26 cellular contexts compared by ENCODE assay signal in genomic region chr3:14538451-14539088, GRCh38. TPM values are rescaled to one million over a fixed set of nuclear protein-coding genes. Genes with fewer than 3 reads are reported as not detected.
A peak's percentile ranks its signal among the peaks of the same experiment; 100 is the strongest.
DNase-seq lines count a peak whose midpoint lies in the region; ATAC-seq and TF ChIP-seq lines count a peak whose summit lies in the region.
"Had no signal": no experiment of that assay in that cellular context is flagged by ENCODE, and none has a peak within 500 bp of the region (broad histone marks: within the 10 kb centered on the region; RNA-seq: fewer than 3 reads in every experiment).

No MANE protein-coding gene starts in this region.

- TF ChIP-seq POLR2A in HCT116 (IDR thresholded peaks at IDR 0.05; ENCODE audit: borderline replicate concordance, extremely low read depth, insufficient read depth, insufficient read length), result no peak
- TF ChIP-seq POLR2A in sigmoid colon (IDR thresholded peaks at IDR 0.05), result no peak
- TF ChIP-seq POLR2A in Peyer's patch (IDR thresholded peaks at IDR 0.05), result no peak

- WGBS in sigmoid colon, 2 donors, result 72 to 82% methylated on average over 3 of the region's 3 CpGs

- TF ChIP-seq CTCF in HCT116 (IDR thresholded peaks at IDR 0.05 in 2 of 3, conservative IDR thresholded peaks at IDR 0.05 in 1 of 3; ENCODE audit: borderline replicate concordance in 1 of 3, insufficient read depth in 1 of 3, low read depth in 2 of 3, low read length in 2 of 3), result no peak
- TF ChIP-seq CTCF in right atrium auricular region (IDR thresholded peaks at IDR 0.05), result no peak
- TF ChIP-seq CTCF in sigmoid colon (IDR thresholded peaks at IDR 0.05), result no peak
- TF ChIP-seq CTCF in OCI-LY7 (conservative IDR thresholded peaks at IDR 0.05; ENCODE audit: low read length), result no peak
- no peak for TF ChIP-seq CTCF in Peyer's patch (IDR thresholded peaks at IDR 0.05)
- no peak for TF ChIP-seq CTCF in Calu3 (IDR thresholded peaks at IDR 0.05; ENCODE audit: unreplicated experiment)

- peaks cover 0 to 6% of the 10 kb centered on the region in 2 experiments; a peak in 1 of 4 replicates for H3K4me1 ChIP-seq in HCT116 (ENCODE audit: control insufficient read depth in 1 of 2, insufficient read depth in 2 of 2, low read length in 2 of 2)
- peaks cover 0 to 49% of the 10 kb centered on the region in 2 donors for H3K4me1 ChIP-seq in right atrium auricular region
- no peaks in the 10 kb centered on the region for H3K4me1 ChIP-seq in sigmoid colon
- H3K4me1 ChIP-seq in OCI-LY7 (ENCODE audit: insufficient read depth, low read length, poor library complexity, severe bottlenecking), result no peaks in the 10 kb centered on the region
- H3K4me1 ChIP-seq in Peyer's patch, result no peaks in the 10 kb centered on the region
- H3K4me1 ChIP-seq: BE2C, Caco-2 had no signal

- H3K4me3 ChIP-seq in HCT116 (replicated peaks in 1 of 2; ENCODE audit: low read depth in 1 of 2, low read length in 2 of 2) (no peak overlapping the region), right atrium auricular region (peak overlapping the region; percentile 53 to 55), sigmoid colon (no peak overlapping the region), OCI-LY7 (ENCODE audit: low read depth, low read length, poor library complexity, severe bottlenecking) (no peak overlapping the region), Peyer's patch (no peak overlapping the region)
- H3K4me3 ChIP-seq: GM12878, GM23248, MG63, PC-9 had no signal

- H3K4me1 Mint-ChIP-seq in Calu3 (ENCODE audit: low read depth, unreplicated experiment), result no peaks in the 10 kb centered on the region

- no peak for ATAC-seq in HCT116

- H3K27me3 ChIP-seq in HCT116 (ENCODE audit: insufficient read depth, low read length), result no peaks in the 10 kb centered on the region
- no peaks in the 10 kb centered on the region for H3K27me3 ChIP-seq in right atrium auricular region
- peaks cover 0 to 16% (median 0%) of the 10 kb centered on the region in 3 donors for H3K27me3 ChIP-seq in sigmoid colon
- no peaks in the 10 kb centered on the region for H3K27me3 ChIP-seq in Peyer's patch
- H3K27me3 ChIP-seq: BE2C, MG63 had no signal

- H3K36me3 ChIP-seq in HCT116 (ENCODE audit: control insufficient read depth in 1 of 2, insufficient read depth in 2 of 2, low read length in 2 of 2) (no peaks in the 10 kb centered on the region), right atrium auricular region (no peaks in the 10 kb centered on the region), sigmoid colon (no peaks in the 10 kb centered on the region), OCI-LY7 (ENCODE audit: insufficient read depth, low read length) (no peaks in the 10 kb centered on the region), Peyer's patch (no peaks in the 10 kb centered on the region)
- H3K36me3 ChIP-seq: BE2C, MG63 had no signal

- H3K4me3 Mint-ChIP-seq in Calu3 (ENCODE audit: low read depth, unreplicated experiment), result no peak overlapping the region
- H3K4me3 Mint-ChIP-seq: CD4-positive, alpha-beta T cell; IgD-negative memory B cell had no signal

- H3K36me3 Mint-ChIP-seq in Calu3 (ENCODE audit: insufficient read depth, unreplicated experiment), result no peaks in the 10 kb centered on the region
- H3K36me3 Mint-ChIP-seq: IgD-negative memory B cell had no signal

- no peak overlapping the region for H3K27ac Mint-ChIP-seq in Calu3 (ENCODE audit: unreplicated experiment)
- H3K27ac Mint-ChIP-seq: CD4-positive, alpha-beta T cell; IgD-negative memory B cell had no signal

- H3K4me2 ChIP-seq in HCT116 (ENCODE audit: low read length), result peak overlapping the region; percentile 4; the same call in 1 of the 2 replicates
- no peak overlapping the region for H3K4me2 ChIP-seq in OCI-LY7 (ENCODE audit: low read length)
- H3K4me2 ChIP-seq: PC-9 had no signal

- no peaks in the 10 kb centered on the region for H3K79me2 ChIP-seq in HCT116 (ENCODE audit: insufficient read depth, low read length)
- H3K79me2 ChIP-seq in OCI-LY7 (ENCODE audit: insufficient read depth, low read depth, low read length), result no peaks in the 10 kb centered on the region

- TF ChIP-seq EP300 in sigmoid colon (IDR thresholded peaks at IDR 0.05), result no peak

- CTCF ChIA-PET in HCT116 (lab: Charles Lee), result interaction anchor here (1.2 to 2.9 kb wide), 2 partner anchors 9 to 11 kb away, joined by 5 to 11 read pairs; no protein-coding TSS in a partner anchor
- CTCF ChIA-PET in OCI-LY7 (lab: Charles Lee; ENCODE audit: unreplicated experiment), result interaction anchor here (0.7 kb wide), 2 partner anchors 11 to 32 kb away, joined by 3 to 4 read pairs; no protein-coding TSS in a partner anchor
- CTCF ChIA-PET in Calu3 (lab: Charles Lee), result no interaction called here

- no peaks in the 10 kb centered on the region for H3K9me3 Mint-ChIP-seq in Calu3 (ENCODE audit: low read depth, unreplicated experiment)
- H3K9me3 Mint-ChIP-seq: CD4-positive, alpha-beta T cell had no signal

- H3K27ac ChIP-seq in HCT116 (ENCODE audit: low read depth, low read length), result no peak overlapping the region
- peak overlapping the region; percentile 10 for H3K27ac ChIP-seq in cingulate gyrus (ENCODE audit: low read depth, low read length)
- peak overlapping the region; percentile 81 to 82 for H3K27ac ChIP-seq in right atrium auricular region
- no peak overlapping the region for H3K27ac ChIP-seq in sigmoid colon
- no peak overlapping the region for H3K27ac ChIP-seq in OCI-LY7 (ENCODE audit: low read depth, low read length, poor library complexity, severe bottlenecking)
- H3K27ac ChIP-seq in Peyer's patch, result no peak overlapping the region
- H3K27ac ChIP-seq: GM23248, PC-9 had no signal

- DNase-seq in HCT116 (ENCODE audit: low read depth, low spot score) (no peak), right atrium auricular region (ENCODE audit: low spot score) (no peak), sigmoid colon (peak; percentile 40), OCI-LY7 (ENCODE audit: low spot score) (no peak), ecto neural progenitor cell (ENCODE audit: low spot score) (no peak), Peyer's patch (no peak), Calu3 (no peak)
- DNase-seq: CD4-positive, alpha-beta T cell; DMS153; GDM1; HCEC 1CT; Kasumi-1; MG63; NCI-H1048; NCI-H1436; NCI-H2029 treated with DMSO at 0.1 percent for 48 hours; NCI-H2171; PC-9 had no signal

- intact Hi-C loops in HCT116 (cut with micrococcal nuclease), result no loop called here
- intact Hi-C loops in sigmoid colon (cut with DNase I), result no loop called here
- intact Hi-C loops in OCI-LY7 (cut with micrococcal nuclease; ENCODE audit: unreplicated experiment), result no loop called here
- intact Hi-C loops in Calu3 (cut with micrococcal nuclease; ENCODE audit: unreplicated experiment), result no loop called here

- no peak overlapping the region for H3K9ac ChIP-seq in HCT116 (ENCODE audit: low read length)
- H3K9ac ChIP-seq: GM23248 had no signal

- RAD21 ChIA-PET in HCT116 (lab: Charles Lee; ENCODE audit: low non-redundant PET in 1 of 2, low total read pairs in 2 of 2, uncharacterized antibody in 2 of 2, unreplicated experiment in 2 of 2), result no interaction called here

- H3K9me3 ChIP-seq in HCT116 (ENCODE audit: control insufficient read depth in 1 of 2, insufficient read depth in 1 of 2, low read depth in 1 of 2, low read length in 2 of 2), result no peaks in the 10 kb centered on the region
- no peaks in the 10 kb centered on the region for H3K9me3 ChIP-seq in right atrium auricular region
- H3K9me3 ChIP-seq in sigmoid colon, result no peaks in the 10 kb centered on the region
- no peaks in the 10 kb centered on the region for H3K9me3 ChIP-seq in OCI-LY7 (ENCODE audit: low read length)
- H3K9me3 ChIP-seq in Peyer's patch, result no peaks in the 10 kb centered on the region
- H3K9me3 ChIP-seq: BE2C, Caco-2, MG63 had no signal

- no TSS peak for BruUV-seq in HCT116 (replicated peaks; lab: Mats Ljungman, UMichigan)
- no TSS peak for BruUV-seq in OCI-LY7 (replicated peaks; lab: Mats Ljungman, UMichigan)
- BruUV-seq in Calu3 (replicated peaks; lab: Mats Ljungman, UMichigan), result no TSS peak

- H2AFZ ChIP-seq in HCT116 (ENCODE audit: low read depth, low read length, poor library complexity, severe bottlenecking), result no peak overlapping the region
- no peak overlapping the region for H2AFZ ChIP-seq in OCI-LY7 (ENCODE audit: low read length)
- H2AFZ ChIP-seq: GM23248, PC-9 had no signal

- H3K9me2 ChIP-seq in HCT116 (ENCODE audit: insufficient read depth), result no peaks in the 10 kb centered on the region
- H3K9me2 ChIP-seq in OCI-LY7 (ENCODE audit: insufficient read depth, low read length), result no peaks in the 10 kb centered on the region

- TF ChIP-seq RAD21 in HCT116 (IDR thresholded peaks at IDR 0.05; ENCODE audit: low read depth), result no peak

- H3K27me3 Mint-ChIP-seq in Calu3 (ENCODE audit: unreplicated experiment), result peaks cover 12% of the 10 kb centered on the region
- H3K27me3 Mint-ChIP-seq: CD4-positive, alpha-beta T cell had no signal

- H4K20me1 ChIP-seq in HCT116 (ENCODE audit: insufficient read depth) (no peaks in the 10 kb centered on the region), OCI-LY7 (ENCODE audit: insufficient read depth, low read length) (no peaks in the 10 kb centered on the region)

- POLR2A ChIA-PET in HCT116 (lab: Charles Lee) (interaction anchor here (1.2 kb wide), 1 partner anchor 10 kb away, joined by 3 read pairs; no protein-coding TSS in a partner anchor), OCI-LY7 (lab: Charles Lee) (interaction anchor here (0.6 kb wide), 1 partner anchor 20 kb away, joined by 4 read pairs; no protein-coding TSS in a partner anchor)

TF ChIP-seq in HCT116, 20 proteins besides CTCF, POLR2A, EP300 and RAD21 (continues in another document):
- TF ChIP-seq, protein P1, sequence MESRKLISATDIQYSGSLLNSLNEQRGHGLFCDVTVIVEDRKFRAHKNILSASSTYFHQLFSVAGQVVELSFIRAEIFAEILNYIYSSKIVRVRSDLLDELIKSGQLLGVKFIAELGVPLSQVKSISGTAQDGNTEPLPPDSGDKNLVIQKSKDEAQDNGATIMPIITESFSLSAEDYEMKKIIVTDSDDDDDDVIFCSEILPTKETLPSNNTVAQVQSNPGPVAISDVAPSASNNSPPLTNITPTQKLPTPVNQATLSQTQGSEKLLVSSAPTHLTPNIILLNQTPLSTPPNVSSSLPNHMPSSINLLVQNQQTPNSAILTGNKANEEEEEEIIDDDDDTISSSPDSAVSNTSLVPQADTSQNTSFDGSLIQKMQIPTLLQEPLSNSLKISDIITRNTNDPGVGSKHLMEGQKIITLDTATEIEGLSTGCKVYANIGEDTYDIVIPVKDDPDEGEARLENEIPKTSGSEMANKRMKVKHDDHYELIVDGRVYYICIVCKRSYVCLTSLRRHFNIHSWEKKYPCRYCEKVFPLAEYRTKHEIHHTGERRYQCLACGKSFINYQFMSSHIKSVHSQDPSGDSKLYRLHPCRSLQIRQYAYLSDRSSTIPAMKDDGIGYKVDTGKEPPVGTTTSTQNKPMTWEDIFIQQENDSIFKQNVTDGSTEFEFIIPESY (IDR thresholded peaks at IDR 0.05; ENCODE audit: extremely low read depth, insufficient replicate concordance, low read length), result no peak

RNA-seq across cellular contexts. Expression of gene GRIP2, which starts 1.6 kb away (rescaled TPM):
- 0.34 TPM for total RNA-seq in HCT116 (2021; ENCODE audit: unreplicated experiment)
- polyA plus RNA-seq in HCT116 (2012), result 0.38 and 0.56 TPM in 2 replicates
- 10 to 100 TPM in 1 of 2 donors, 1 to 10 TPM in 1; 7.1 to 13.2 TPM for total RNA-seq in right atrium auricular region
- 1 to 10 TPM in 2 of 4 donors, under 1 TPM in 2; 0.16 to 1.7 (median 0.87) TPM for total RNA-seq in sigmoid colon
- under 1 TPM; under 0.01 to 0.90 (median 0.23) TPM for polyA plus RNA-seq in sigmoid colon
- total RNA-seq in OCI-LY7 (2014; rRNA removed; shearing (Covaris generic)), result not detected in 2 replicates
- total RNA-seq in OCI-LY7 (2022), result not detected in 2 replicates
- 10 to 100 TPM in 1 of 4 donors, 1 to 10 TPM in 1, under 1 TPM in 1, not detected in 1; 0.80 to 12.4 (median 1.4) TPM for total RNA-seq in Peyer's patch
- total RNA-seq in Calu3 (2022), result 0.27 TPM in 1 of 2 replicates, not detected in the other
- total RNA-seq: A172; CD4-positive, alpha-beta T cell; Daoy; GM12878; PC-9 had no signal
- polyA plus RNA-seq: GM12878, IgD-negative memory B cell had no signal

Comparison
In these comparisons a context has a peak if more than half of its experiments do, and no peak if none do; other contexts are left out.
1. H3K27ac ChIP-seq: peak in cingulate gyrus (single experiment) and right atrium auricular region (2 of 2); none in HCT116 (single experiment), sigmoid colon (0 of 4), OCI-LY7 (single experiment) and Peyer's patch (0 of 4).
2. H3K4me3 ChIP-seq: peak in right atrium auricular region (2 of 2); none in HCT116 (0 of 2), sigmoid colon (0 of 4), OCI-LY7 (single experiment) and Peyer's patch (0 of 4).